ENCODE assay signal across 24 cellular contexts in genomic region chr12:106719879-106720278, GRCh38. TPM values are rescaled to one million over a fixed set of nuclear protein-coding genes. Genes with fewer than 3 reads are reported as not detected.
DNase-seq lines count a peak whose midpoint lies in the region; ATAC-seq, FAIRE-seq and TF ChIP-seq lines count a peak whose summit lies in the region.
"Had no signal": no experiment of that assay in that cellular context is flagged by ENCODE, and none has a peak within 500 bp of the region (broad histone marks: within the 10 kb centered on the region; RNA-seq: fewer than 3 reads in every experiment).

No MANE protein-coding gene starts in this region.

- TF ChIP-seq POLR2A in K562 (conservative IDR thresholded peaks at IDR 0.05) = no peak
- no peak for TF ChIP-seq POLR2A in thyroid gland (IDR thresholded peaks at IDR 0.05)

- H3K36me3 ChIP-seq in K562 (ENCODE audit: control insufficient read depth, insufficient read depth, low read length) (no peaks in the 10 kb centered on the region), thyroid gland (no peaks in the 10 kb centered on the region)
- H3K36me3 ChIP-seq: BE2C, BLaER1 had no signal

- CTCF ChIA-PET in K562 (lab: Yijun Ruan, JAX; ENCODE audit: low intra/inter-chr PET ratio) = no interaction called here

- ATAC-seq in K562 (peak; percentile 53; the same call in 2 of the 3 replicates), GM19397 (IDR thresholded peaks at IDR 0.05; ENCODE audit: unreplicated experiment) (no peak)
- ATAC-seq: GM12878 had no signal

- H3K4me3 ChIP-seq in K562 = no peak overlapping the region
- H3K4me3 ChIP-seq in thyroid gland (replicated peaks in 1 of 3) = no peak overlapping the region
- H3K4me3 ChIP-seq: BLaER1, GM12878 had no signal

- BruUV-seq in K562 (replicated peaks; lab: Mats Ljungman, UMichigan) = no TSS peak

- H3K27ac ChIP-seq in K562 (ENCODE audit: extremely low read depth, low read depth, low read length) (no peak overlapping the region), thyroid gland (peak overlapping the region in 2 of 3 donors; percentile 56 to 73)
- H3K27ac ChIP-seq: BLaER1 had no signal

- no peak for TF ChIP-seq RAD21 in K562 (CRISPR knock-in tag; conservative IDR thresholded peaks at IDR 0.05 in 1 of 2, IDR thresholded peaks at IDR 0.05 in 1 of 2)

- H4K20me1 ChIP-seq in K562 (replicated peaks; ENCODE audit: control insufficient read depth, insufficient read depth, low read length) = no peaks in the 10 kb centered on the region
- H4K20me1 ChIP-seq: BLaER1 had no signal

- no peak for TF ChIP-seq EP300 in K562 (IDR thresholded peaks at IDR 0.05; ENCODE audit: low read length)

- no peak overlapping the region for H3K4me2 ChIP-seq in K562 (ENCODE audit: insufficient read depth, low read length)
- H3K4me2 ChIP-seq: BLaER1 had no signal

- H3K9me3 ChIP-seq in K562 (replicated peaks; ENCODE audit: control insufficient read depth, insufficient read depth, low read depth, low read length) (no peaks in the 10 kb centered on the region), thyroid gland (no peaks in the 10 kb centered on the region)
- H3K9me3 ChIP-seq: BE2C, BLaER1 had no signal

- no peaks in the 10 kb centered on the region for H3K79me2 ChIP-seq in K562 (ENCODE audit: control insufficient read depth, insufficient read depth, low read length)

- H3K9ac ChIP-seq in K562 (ENCODE audit: insufficient read depth in 1 of 2, low read depth in 2 of 2, low read length in 2 of 2) = no peak overlapping the region
- H3K9ac ChIP-seq: BLaER1 had no signal

- peaks cover 6 to 23% of the 10 kb centered on the region in 2 experiments; a peak in 3 of 5 replicates for H3K27me3 ChIP-seq in K562 (ENCODE audit: control insufficient read depth in 2 of 2, insufficient read depth in 2 of 2, low read length in 2 of 2)
- H3K27me3 ChIP-seq in thyroid gland = no peaks in the 10 kb centered on the region
- H3K27me3 ChIP-seq: BE2C, BLaER1 had no signal

- H2AFZ ChIP-seq in K562 (ENCODE audit: low read depth, low read length) = no peak overlapping the region

- H3K4me1 ChIP-seq in K562 (replicated peaks in 1 of 2; ENCODE audit: control insufficient read depth in 2 of 2, insufficient read depth in 2 of 2, low read length in 2 of 2) (no peaks in the 10 kb centered on the region), thyroid gland (peaks cover 31 to 35% of the 10 kb centered on the region in 2 donors)
- H3K4me1 ChIP-seq: BE2C, BLaER1 had no signal

- in situ Hi-C loops in SK-MEL-5 (cut with HindIII; ENCODE audit: low pct_unique_long_range_greater_than_20kb, low sequenced_read_pairs) (no loop called here), K562 (cut with MboI) (no loop called here)

- intact Hi-C loops in K562 (cut with micrococcal nuclease) (no loop called here), thyroid gland (cut with DNase I) (no loop called here), posterior vena cava (cut with DNase I) (no loop called here)

- TF ChIP-seq CTCF in K562 (IDR thresholded peaks at IDR 0.05 in 2 of 3, conservative IDR thresholded peaks at IDR 0.05 in 1 of 3; ENCODE audit: insufficient read depth in 2 of 3, low read depth in 1 of 3, low read length in 3 of 3) (peak in 2 of 3 experiments; percentile 18 to 35; a peak in 2 of 6 replicates), thyroid gland (IDR thresholded peaks at IDR 0.05) (no peak)

- 2% methylated on average over 6 of the region's 6 CpGs for WGBS in K562 (ENCODE audit: insufficient coverage, low coverage, missing lambda C conversion rate)
- WGBS in thyroid gland, 2 donors = 86 to 87% methylated on average over 6 of the region's 6 CpGs

- no peaks in the 10 kb centered on the region for H3K9me1 ChIP-seq in K562 (ENCODE audit: control insufficient read depth, insufficient read depth, low read length)

- POLR2A ChIA-PET in K562 (lab: Yijun Ruan, JAX) = no interaction called here

- DNase-seq in SK-MEL-5 (ENCODE audit: low read depth, low spot score) (peak; percentile 21), K562 (ENCODE audit: extremely low read depth in 1 of 4, low spot score in 3 of 4) (no peak), thyroid gland (no peak), posterior vena cava (ENCODE audit: low spot score) (no peak)
- DNase-seq: 8988T; ACHN; BE2C; C1 segment of cervical spinal cord; CD4-positive, alpha-beta memory T cell; CD4-positive, CD25-positive, alpha-beta regulatory T cell; CD8-positive, alpha-beta memory T cell; COR-L47; DMS 273 treated with DMSO at 0.1 percent for 48 hours; DMS153; DMS53; DND-41; EL; GDM1 had no signal

- FAIRE-seq in K562 (lab: Jason Lieb, UNC) = no peak
- FAIRE-seq: A204.1, GM12878, GM12892, GM18507 had no signal

TF ChIP-seq in K562, 482 proteins besides CTCF, POLR2A, EP300 and RAD21 (continues in another document):
- TF ChIP-seq BCOR (IDR thresholded peaks at IDR 0.05) (no peak), POLR2B (IDR thresholded peaks at IDR 0.05; ENCODE audit: low read depth, partially characterized antibody) (no peak), ATF1 (CRISPR knock-in tag; IDR thresholded peaks at IDR 0.05) (no peak), ATF1 (tag; IDR thresholded peaks at IDR 0.05) (no peak), FOXO4 (CRISPR knock-in tag; IDR thresholded peaks at IDR 0.05) (no peak), MAX (CRISPR knock-in tag; IDR thresholded peaks at IDR 0.05) (no peak), ZNF165 (CRISPR knock-in tag; IDR thresholded peaks at IDR 0.05; ENCODE audit: borderline replicate concordance) (no peak), ZNF445 (CRISPR knock-in tag; IDR thresholded peaks at IDR 0.05; ENCODE audit: low read depth) (no peak), AFF4 (CRISPR knock-in tag; IDR thresholded peaks at IDR 0.05) (no peak), CHD1 (IDR thresholded peaks at IDR 0.05; ENCODE audit: low read length) (no peak), GATAD2A (IDR thresholded peaks at IDR 0.05) (no peak)

RNA-seq across cellular contexts. Expression of gene RIC8B, which starts 54.6 kb away (rescaled TPM):
- total RNA-seq in SK-MEL-5 (2014; rRNA removed; shearing (Covaris generic)) = 9.0 and 9.4 TPM in 2 replicates
- polyA plus RNA-seq in SK-MEL-5 (2015; cell fraction: cytosol; rRNA removed) = 8.5 and 10.2 TPM in 2 replicates
- polyA plus RNA-seq in SK-MEL-5 (2015; cell fraction: nucleus; rRNA removed) = 28.7 and 29.3 TPM in 2 replicates
- total RNA-seq in K562 (2011; cell fraction: chromatin; rRNA removed; ENCODE audit: low replicate concordance) = 9.0 and 16.7 TPM in 2 replicates
- 3.0 and 3.9 TPM in 2 replicates for total RNA-seq in K562 (2011; cell fraction: nucleolus; rRNA removed)
- total RNA-seq in K562 (2011; cell fraction: nucleoplasm; rRNA removed) = 6.3 and 11.9 TPM in 2 replicates
- total RNA-seq in K562 (2014; rRNA removed) (2.2 and 2.9 TPM in 2 replicates), K562 (2014; rRNA removed; fragmentation: Illumina TruSeq; extraction: Trizol) (5.6 and 5.9 TPM in 2 replicates), K562 (2015; rRNA removed; fragmentation: Illumina TruSeq; extraction: Trizol) (6.4 and 7.2 TPM in 2 replicates), K562 (2021) (6.0 and 6.7 TPM in 2 replicates), thyroid gland (10 to 100 TPM; 32.5 to 49.8 (median 41.6) TPM), posterior vena cava (10 to 100 TPM; 20.2 to 23.8 TPM)
- polyA plus RNA-seq in K562 (2011; rRNA removed) (6.1 and 8.1 TPM in 2 replicates), K562 (2014; fragmentation: Illumina TruSeq; extraction: Trizol) (4.8 and 4.9 TPM in 2 replicates), K562 (2014; fragmentation: Nextera tagmentation; extraction: Ambion mirVana) (1 to 10 TPM in 1 of 2 experiments, under 1 TPM in 1; 0.92 to 1.6 TPM), K562 (2014; rRNA removed) (3.2 and 3.7 TPM in 2 replicates)
- polyA plus RNA-seq in K562 (2011; cell fraction: cytosol; rRNA removed) = 2.1 and 3.3 TPM in 2 replicates
- polyA plus RNA-seq in K562 (2011; cell fraction: nucleus; rRNA removed) = 7.4 and 10.2 TPM in 2 replicates
- polyA plus RNA-seq in K562 (2012) = 5.0 and 5.8 TPM in 2 replicates
- 17.3 and 20.0 TPM in 2 replicates for polyA minus RNA-seq in K562 (2011; rRNA and poly(A)+ RNA removed)
- 2.3 and 6.4 TPM in 2 replicates for polyA minus RNA-seq in K562 (2011; cell fraction: cytosol; rRNA and poly(A)+ RNA removed)
- 7.8 and 13.4 TPM in 2 replicates for polyA minus RNA-seq in K562 (2011; cell fraction: nucleus; rRNA and poly(A)+ RNA removed)

Comparison
In these comparisons a context has a peak if more than half of its experiments do, and no peak if none do; other contexts are left out.
1. CTCF ChIP-seq: peak in K562 (2 of 3); none in thyroid gland (0 of 6).